15 cellular contexts compared by ENCODE assay signal in genomic region chr5:111779260-111780254, GRCh38. TPM values are rescaled to one million over a fixed set of nuclear protein-coding genes. Genes with fewer than 3 reads are reported as not detected.
A peak's percentile ranks its signal among the peaks of the same experiment; 100 is the strongest.
DNase-seq lines count a peak whose midpoint lies in the region; ATAC-seq and TF ChIP-seq lines count a peak whose summit lies in the region.
"Had no signal": no experiment of that assay in that cellular context is flagged by ENCODE, and none has a peak within 500 bp of the region (broad histone marks: within the 10 kb centered on the region; RNA-seq: fewer than 3 reads in every experiment).

No MANE protein-coding gene starts in this region.

- H3K27me3 ChIP-seq in DND-41 (ENCODE audit: insufficient read depth, low read length, poor library complexity) = no peaks in the 10 kb centered on the region
- no peaks in the 10 kb centered on the region for H3K27me3 ChIP-seq in Loucy (ENCODE audit: insufficient read depth, low read length, poor library complexity, severe bottlenecking)
- H3K27me3 ChIP-seq in left lung = no peaks in the 10 kb centered on the region
- H3K27me3 ChIP-seq: esophagus muscularis mucosa, right lobe of liver, suprapubic skin had no signal

- intact Hi-C loops in left lung (cut with DNase I) = no loop called here
- intact Hi-C loops in natural killer cell (cut with micrococcal nuclease) = no loop called here

- H3K79me2 ChIP-seq in DND-41 (ENCODE audit: insufficient read depth, low read length) = no peaks in the 10 kb centered on the region
- H3K79me2 ChIP-seq in Loucy (ENCODE audit: insufficient read depth, low read length) = no peaks in the 10 kb centered on the region

- H3K36me3 Mint-ChIP-seq in natural killer cell = no peaks in the 10 kb centered on the region

- H4K20me1 ChIP-seq in DND-41 (ENCODE audit: insufficient read depth, low read length) (no peaks in the 10 kb centered on the region), Loucy (ENCODE audit: insufficient read depth, low read length, poor library complexity, severe bottlenecking) (no peaks in the 10 kb centered on the region)

- no peaks in the 10 kb centered on the region for H3K9me3 Mint-ChIP-seq in natural killer cell

- ATAC-seq in DND-41 (ENCODE audit: insufficient read depth, low read depth) = peak; percentile 25; the same call in 1 of the 3 replicates
- peak; percentile 32 for ATAC-seq in SK-N-SH treated with all-trans-retinoic acid at 6 μM for 48 hours
- ATAC-seq in left lung = peak; percentile 28
- no peak for ATAC-seq in GM18870 (IDR thresholded peaks at IDR 0.05; ENCODE audit: unreplicated experiment)
- no peak for ATAC-seq in natural killer cell
- ATAC-seq: HCT116, right lobe of liver had no signal

- peaks cover 66% of the 10 kb centered on the region for H3K4me1 ChIP-seq in DND-41 (ENCODE audit: insufficient read depth, low read length)
- peaks cover 64% of the 10 kb centered on the region for H3K4me1 ChIP-seq in Loucy (ENCODE audit: insufficient read depth, low read length, poor library complexity, severe bottlenecking)
- H3K4me1 ChIP-seq in left lung = peaks cover 8 to 24% of the 10 kb centered on the region in 2 donors

- H3K9ac ChIP-seq in DND-41 (ENCODE audit: low read depth, low read length) (peak overlapping the region; percentile 20; the same call in 1 of the 2 replicates), Loucy (ENCODE audit: low read depth, low read length, poor library complexity, severe bottlenecking) (peak overlapping the region; percentile 2)

- no peaks in the 10 kb centered on the region for H3K36me3 ChIP-seq in DND-41 (ENCODE audit: insufficient read depth, low read length)
- no peaks in the 10 kb centered on the region for H3K36me3 ChIP-seq in Loucy (ENCODE audit: insufficient read depth, low read length)
- H3K36me3 ChIP-seq in left lung = no peaks in the 10 kb centered on the region
- H3K36me3 ChIP-seq: esophagus muscularis mucosa, right lobe of liver, suprapubic skin had no signal

- H3K9me3 ChIP-seq in DND-41 (ENCODE audit: insufficient read depth, low read length, severe bottlenecking) (no peaks in the 10 kb centered on the region), Loucy (ENCODE audit: insufficient read depth, low read depth, low read length) (no peaks in the 10 kb centered on the region), left lung (no peaks in the 10 kb centered on the region)
- H3K9me3 ChIP-seq: esophagus muscularis mucosa, right lobe of liver, suprapubic skin had no signal

- peak overlapping the region; percentile 76 for H3K27ac ChIP-seq in DND-41 (ENCODE audit: low read length)
- no peak overlapping the region for H3K27ac ChIP-seq in left lung
- H3K27ac ChIP-seq: esophagus muscularis mucosa, right lobe of liver, suprapubic skin had no signal

- peaks cover 5 to 21% of the 10 kb centered on the region in 2 donors for H3K27me3 Mint-ChIP-seq in natural killer cell (ENCODE audit: low read depth in 2 of 2)

- H3K4me3 ChIP-seq in DND-41 (ENCODE audit: low read depth in 1 of 2, low read length in 2 of 2) (no peak overlapping the region), Loucy (ENCODE audit: low read length, poor library complexity, severe bottlenecking) (no peak overlapping the region), left lung (no peak overlapping the region)
- H3K4me3 ChIP-seq: esophagus muscularis mucosa, right lobe of liver, suprapubic skin had no signal

- H2AFZ ChIP-seq in DND-41 (ENCODE audit: low read depth, low read length) = peak overlapping the region; percentile 61
- H2AFZ ChIP-seq in Loucy (ENCODE audit: low read length) = 0 out of 2 replicates have a peak overlapping the region, but pooled peaks have one; percentile 42

- H3K27ac Mint-ChIP-seq in natural killer cell = no peak overlapping the region

- DNase-seq in DND-41 (peak; percentile 33), left lung (peak in 1 of 2 donors; percentile 47), natural killer cell (no peak), NOMO-1 treated with dmso at 0.1 percent for 144 hours (lab: John Stamatoyannopoulos, UW; ENCODE audit: unreplicated experiment) (no peak), NCI-H446 treated with DMSO at 0.1 percent for 48 hours (lab: John Stamatoyannopoulos, UW) (no peak)
- DNase-seq: activated CD4-positive, alpha-beta T cell treated with anti-CD3 and anti-CD28 coated beads for 1 hour; Calu3; central memory CD4-positive, alpha-beta T cell; right lobe of liver had no signal

- H3F3A ChIP-seq in Loucy (ENCODE audit: low read depth) = peaks cover 12% of the 10 kb centered on the region

- no peak overlapping the region; the same call in 1 of the 2 replicates for H3K4me2 ChIP-seq in DND-41 (ENCODE audit: insufficient read depth, low read length)
- no peak overlapping the region for H3K4me2 ChIP-seq in Loucy (ENCODE audit: low read depth, low read length, poor library complexity, severe bottlenecking)

- peaks cover 0 to 4% of the 10 kb centered on the region in 2 donors for H3K4me1 Mint-ChIP-seq in natural killer cell

- no peak overlapping the region for H3K4me3 Mint-ChIP-seq in natural killer cell

- TF ChIP-seq CTCF in DND-41 (IDR thresholded peaks at IDR 0.05; ENCODE audit: borderline replicate concordance, extremely low read depth, low read length, poor library complexity, severe bottlenecking) (no peak), Loucy (conservative IDR thresholded peaks at IDR 0.05; ENCODE audit: low read length) (no peak), left lung (IDR thresholded peaks at IDR 0.05) (no peak), natural killer cell (IDR thresholded peaks at IDR 0.05) (no peak)

- no peaks in the 10 kb centered on the region for H3K9me2 ChIP-seq in Loucy (replicated peaks; ENCODE audit: low read depth, low read length)

TF ChIP-seq in SK-N-SH treated with all-trans-retinoic acid at 6 μM for 48 hours, 23 proteins besides CTCF, POLR2A, EP300 and RAD21:
- TF ChIP-seq ZC3H10 (CRISPR knock-in tag; IDR thresholded peaks at IDR 0.05) (0 out of 2 replicates have a peak, but pooled peaks have one; percentile 12), ESRRG (CRISPR knock-in tag; IDR thresholded peaks at IDR 0.05) (no peak), OSR1 (CRISPR knock-in tag; IDR thresholded peaks at IDR 0.05) (no peak), BACH2 (CRISPR knock-in tag; IDR thresholded peaks at IDR 0.05; ENCODE audit: borderline replicate concordance) (no peak), ZFP3 (CRISPR knock-in tag; IDR thresholded peaks at IDR 0.05) (0 out of 2 replicates have a peak, but pooled peaks have one; percentile 15)
TF ChIP-seq in SK-N-SH treated with all-trans-retinoic acid at 6 μM for 48 hours: peak in this region for 2.

RNA-seq across cellular contexts. Expression of gene NREP, which starts 22.6 kb away (rescaled TPM):
- 10 to 100 TPM; 33.9 to 83.3 TPM for total RNA-seq in left lung
- 1 to 10 TPM; 7.6 to 9.9 (median 8.4) TPM for total RNA-seq in natural killer cell

Comparison
In these comparisons a context has a peak if more than half of its experiments do, and no peak if none do; other contexts are left out.
1. ATAC-seq: peak in DND-41 (single experiment), SK-N-SH treated with all-trans-retinoic acid at 6 μM for 48 hours (single experiment) and left lung (single experiment); none in GM18870 (single experiment) and natural killer cell (0 of 3).